Comparison of ENCODE assay signal across 9 cellular contexts in the genomic region with DNA sequence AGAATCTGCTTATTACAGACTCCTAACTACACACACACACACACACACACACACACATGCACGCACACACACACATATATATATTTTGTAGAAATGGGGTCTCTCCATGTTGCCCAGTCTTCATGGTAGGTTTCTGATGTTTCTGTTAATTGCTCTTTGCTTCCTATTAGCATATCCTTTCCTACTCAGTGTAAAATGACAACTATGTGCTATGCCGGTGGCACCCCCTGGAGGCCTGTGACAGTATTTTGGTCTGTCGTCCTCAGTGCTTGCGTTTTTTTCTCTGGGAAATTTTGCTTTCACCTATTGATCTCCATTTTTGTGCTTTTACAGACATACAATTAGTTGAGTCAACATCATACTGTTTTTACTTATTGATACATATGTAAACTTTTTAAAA.
DNase-seq lines count a peak whose midpoint lies in the region; TF ChIP-seq lines count a peak whose summit lies in the region.
"Had no signal": no experiment of that assay in that cellular context is flagged by ENCODE, and none has a peak within 500 bp of the region (broad histone marks: within the 10 kb centered on the region; RNA-seq: fewer than 3 reads in every experiment).

No MANE protein-coding gene starts in this region.

- no peak overlapping the region for H3K9ac ChIP-seq in KMS-11

- H3K27me3 ChIP-seq in KMS-11 (ENCODE audit: insufficient read depth, low read depth) = no peaks in the 10 kb centered on the region

- no peak overlapping the region for H3K27ac ChIP-seq in KMS-11
- H3K27ac ChIP-seq: A549 had no signal

- H3K4me1 ChIP-seq in KMS-11 (ENCODE audit: low read depth, poor library complexity, severe bottlenecking) = no peaks in the 10 kb centered on the region
- H3K4me1 ChIP-seq: A549 had no signal

- H3K4me3 ChIP-seq in KMS-11 (IDR thresholded peaks at IDR 0.05; ENCODE audit: insufficient read depth, low read depth, low read length) = no peak overlapping the region
- H3K4me3 ChIP-seq: A549 had no signal

- H3K79me2 ChIP-seq in KMS-11 (ENCODE audit: insufficient read depth, low read depth) = no peaks in the 10 kb centered on the region

- peak; percentile 73 for TF ChIP-seq CTCF in KMS-11 (conservative IDR thresholded peaks at IDR 0.05; ENCODE audit: low read depth, low read length)

- peak; percentile 27 for DNase-seq in DMS53 (lab: John Stamatoyannopoulos, UW)
- no peak for DNase-seq in DMS53 treated with DMSO at 0.1 percent for 48 hours (lab: John Stamatoyannopoulos, UW; ENCODE audit: unreplicated experiment)
- DNase-seq in cerebellar cortex (ENCODE audit: low spot score) = peak; percentile 7
- peak; percentile 81 for DNase-seq in pons (ENCODE audit: low spot score)
- DNase-seq in activated CD4-positive, CD25-positive, alpha-beta regulatory T cell (lab: John Stamatoyannopoulos, UW) = no peak
- DNase-seq in NCI-H2171 treated with DMSO at 0.1 percent for 48 hours (lab: John Stamatoyannopoulos, UW) = no peak
- no peak for DNase-seq in LoVo (ENCODE audit: low spot score)

- no peaks in the 10 kb centered on the region for H3K36me3 ChIP-seq in KMS-11 (ENCODE audit: insufficient read depth)

- H4K20me1 ChIP-seq in KMS-11 (ENCODE audit: insufficient read depth) = no peaks in the 10 kb centered on the region

- H3K4me2 ChIP-seq in KMS-11 = no peak overlapping the region
- H3K4me2 ChIP-seq: A549 had no signal

- no peak overlapping the region for H2AFZ ChIP-seq in KMS-11 (ENCODE audit: low read depth)

Comparison
In these comparisons a context has a peak if more than half of its experiments do, and no peak if none do; other contexts are left out.
1. DNase-seq: peak in DMS53 (single experiment), cerebellar cortex (single experiment) and pons (single experiment); none in DMS53 treated with DMSO at 0.1 percent for 48 hours (single experiment), activated CD4-positive, CD25-positive, alpha-beta regulatory T cell (0 of 4), NCI-H2171 treated with DMSO at 0.1 percent for 48 hours (single experiment) and LoVo (single experiment).